Comparison of ENCODE assay signal across 20 cellular contexts in the genomic region with DNA sequence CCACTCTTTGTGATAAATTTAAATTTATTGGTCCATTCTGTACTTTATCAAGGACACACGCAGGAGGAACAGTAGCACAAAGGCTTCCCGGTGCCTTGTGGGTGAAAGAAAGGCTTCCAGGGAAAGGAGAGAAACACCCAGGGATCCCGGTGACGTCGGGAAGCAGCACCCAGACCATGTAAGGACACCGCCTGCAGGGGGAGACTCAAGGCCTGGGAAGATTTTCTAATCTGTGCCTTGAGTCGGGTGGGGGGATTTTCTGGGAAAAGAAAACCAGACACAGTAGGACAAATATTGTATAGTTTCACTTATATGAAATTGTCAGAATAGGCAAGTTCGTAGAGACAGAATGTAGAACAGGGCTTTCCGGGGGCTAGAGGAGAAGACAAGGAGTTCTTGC. TPM values are rescaled to one million over a fixed set of nuclear protein-coding genes. Genes with fewer than 3 reads are reported as not detected.
"Had no signal": no experiment of that assay in that cellular context is flagged by ENCODE, and none has a peak within 500 bp of the region (broad histone marks: within the 10 kb centered on the region; RNA-seq: fewer than 3 reads in every experiment).

No MANE protein-coding gene starts in this region.

RNA-seq across cellular contexts. Expression of gene NAT8, which starts 17.6 kb away (rescaled TPM):
- total RNA-seq: activated naive CD4-positive, alpha-beta T cell treated with anti-CD3 and anti-CD28 coated beads, Interleukin-2, amount 50 U/mL, for 72 hours; activated T-cell treated with anti-CD3 and anti-CD28 coated beads, Interleukin-2, amount 50 U/mL, for 72 hours; breast epithelium; dermis microvascular lymphatic vessel endothelial cell; esophagus mucosa; glomerular endothelial cell; heart right ventricle; kidney epithelial cell; left lung; lung; mesenteric fat pad; osteocyte; prostate gland; sigmoid colon; subcutaneous adipose tissue; T-cell; T-helper 2 cell treated with Interferon-gamma antibody and Interleukin-4, amounts not matched to agents 100 ng/mL and 5 ng/mL, for 36 hours; upper lobe of left lung; vagina had no signal
- polyA plus RNA-seq: heart right ventricle, lung, thymus had no signal
